ENCODE assay signal across 8 cellular contexts in the genomic region with DNA sequence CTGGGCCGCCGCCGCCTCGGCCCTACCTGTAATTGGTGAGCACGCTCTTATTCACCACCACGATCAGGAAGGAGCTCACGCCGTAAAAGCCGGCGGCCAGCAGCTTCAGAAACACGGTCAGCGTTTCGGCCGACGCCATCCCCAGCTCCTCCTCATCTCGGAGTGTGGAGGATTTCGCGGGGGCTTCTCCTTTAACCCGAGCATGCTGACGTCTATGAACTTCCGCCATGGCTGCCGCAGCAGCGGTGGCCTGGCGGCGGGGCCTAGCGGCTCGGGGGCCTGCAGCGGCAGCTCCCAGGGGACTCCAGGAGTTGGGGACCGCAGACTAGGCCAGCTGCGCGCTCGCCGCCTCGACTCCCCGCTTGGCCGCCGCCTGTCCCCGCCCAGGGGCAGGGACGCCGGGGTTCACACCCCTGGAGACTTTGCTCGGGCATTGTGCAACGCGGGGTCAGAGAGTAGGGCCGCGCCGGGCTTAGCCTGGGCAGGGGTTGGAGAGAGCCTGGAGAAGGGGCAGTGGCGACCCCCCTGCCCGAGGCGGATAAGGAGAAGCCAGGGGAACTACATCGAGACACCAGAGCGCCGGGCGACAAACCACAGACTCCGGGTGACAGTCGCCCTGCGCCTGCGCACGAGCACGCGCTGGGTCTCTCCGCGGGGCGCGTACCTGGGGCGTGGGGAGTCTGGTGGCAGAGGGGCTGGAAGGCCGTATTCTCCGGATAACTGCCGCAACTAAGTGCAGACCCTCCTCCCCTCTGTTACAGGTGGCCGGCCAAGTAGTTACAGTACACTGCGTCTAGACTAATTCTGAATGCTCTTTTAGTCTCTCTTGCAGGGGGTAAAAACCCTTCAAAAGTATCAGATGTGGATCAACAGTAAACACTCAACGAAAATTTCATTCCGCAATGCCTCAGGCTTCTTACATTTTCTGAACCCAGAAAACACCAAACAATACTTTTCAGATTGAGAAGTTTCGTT. TPM values are rescaled to one million over a fixed set of nuclear protein-coding genes. Genes with fewer than 3 reads are reported as not detected.
DNase-seq lines count a peak whose midpoint lies in the region; ATAC-seq, FAIRE-seq and TF ChIP-seq lines count a peak whose summit lies in the region.

TSS of gene SLC35D1 (minus strand) at position 364 of the 975 bp plus-strand sequence. CDS start at position 229, 135 bp downstream.

- 0 out of 2 replicates have a peak, but pooled peaks cover 13% of the 10 kb centered on the region for H4K20me1 ChIP-seq in BLaER1
- peaks cover 3% of the 10 kb centered on the region; the same call in 1 of the 2 replicates for H4K20me1 ChIP-seq in HepG2 (ENCODE audit: insufficient read depth, low read length)

- peak; percentile 67 for FAIRE-seq in HepG2 (lab: Jason Lieb, UNC)

- peak; percentile 66 to 76 for TF ChIP-seq POLR2A in HepG2 (IDR thresholded peaks at IDR 0.05; ENCODE audit: insufficient read depth in 1 of 2, low read depth in 2 of 2, low read length in 2 of 2)

- TF ChIP-seq RAD21 in HepG2 (CRISPR knock-in tag; IDR thresholded peaks at IDR 0.05) = peak; percentile 30; the same call in 1 of the 2 replicates

- H3K36me3 Mint-ChIP-seq in activated CD4-positive, alpha-beta T cell treated with anti-CD3 and anti-CD28 coated beads, Interleukin-2, amount 10 ng/mL, durations not matched to agents 7 days and 5 days (ENCODE audit: low read depth) = peaks cover 13% of the 10 kb centered on the region

- peaks cover 32% of the 10 kb centered on the region for H3K79me2 ChIP-seq in HepG2 (ENCODE audit: insufficient read depth, low read length)

- peak within 1 kb of the TSS; percentile 81 for H3K4me3 Mint-ChIP-seq in activated CD4-positive, alpha-beta T cell treated with anti-CD3 and anti-CD28 coated beads, Interleukin-2, amount 10 ng/mL, durations not matched to agents 7 days and 5 days

- peak within 1 kb of the TSS; percentile 89 for H3K27ac Mint-ChIP-seq in activated CD4-positive, alpha-beta T cell treated with anti-CD3 and anti-CD28 coated beads, Interleukin-2, amount 10 ng/mL, durations not matched to agents 7 days and 5 days

- POLR2A ChIA-PET in activated CD4-positive, alpha-beta T cell treated with anti-CD3 and anti-CD28 coated beads, Interleukin-2, amount 10 ng/mL, durations not matched to agents 7 days and 5 days (lab: Charles Lee) = no interaction called here
- POLR2A ChIA-PET in HepG2 (lab: Yijun Ruan, JAX) = interaction anchor here (1.4 to 1.9 kb wide), 3 partner anchors 124 to 378 kb away, joined by 4 to 20 read pairs (median 5); partner anchors contain the start of genes DNAI4 and MIER1

- no peaks in the 10 kb centered on the region for H3K9me3 ChIP-seq in BLaER1
- no peaks in the 10 kb centered on the region for H3K9me3 ChIP-seq in HepG2 (ENCODE audit: low read length)

- peaks cover 30% of the 10 kb centered on the region for H3K4me1 Mint-ChIP-seq in activated CD4-positive, alpha-beta T cell treated with anti-CD3 and anti-CD28 coated beads, Interleukin-2, amount 10 ng/mL, durations not matched to agents 7 days and 5 days

- H3K36me3 ChIP-seq in BLaER1 (peaks cover 15% of the 10 kb centered on the region), HepG2 (replicated peaks in 1 of 2; ENCODE audit: control insufficient read depth in 1 of 2, insufficient read depth in 2 of 2, low read length in 2 of 2) (peaks cover 0 to 7% of the 10 kb centered on the region in 2 experiments; a peak in 3 of 5 replicates)

- H2AFZ ChIP-seq in HepG2 (ENCODE audit: low read length) = peak within 1 kb of the TSS; percentile 88

- intact Hi-C loops in HepG2 (cut with micrococcal nuclease; ENCODE audit: unreplicated experiment) = loop anchor here (2.0 kb wide), 2 partner anchors 85 to 123 kb away; no protein-coding TSS in a partner anchor

- H3K27ac ChIP-seq in BLaER1 (peak within 1 kb of the TSS; percentile 93), HepG2 (ENCODE audit: extremely low read length, insufficient read depth, low read length) (peak within 1 kb of the TSS; percentile 98)

- peak within 1 kb of the TSS; percentile 88 for H3K4me2 ChIP-seq in BLaER1
- H3K4me2 ChIP-seq in HepG2 (ENCODE audit: low read depth, low read length) = peak within 1 kb of the TSS; percentile 92

- H3K4me1 ChIP-seq in BLaER1 = peaks cover 34% of the 10 kb centered on the region
- peaks cover 42% of the 10 kb centered on the region for H3K4me1 ChIP-seq in HepG2 (ENCODE audit: insufficient read depth, low read length)

- WGBS in HepG2 (ENCODE audit: low lambda C conversion rate) = 1% methylated on average over 19 of the region's 73 CpGs

- peak in 1 of 2 experiments; percentile 61; a peak in 1 of 4 replicates for TF ChIP-seq EP300 in HepG2 (IDR thresholded peaks at IDR 0.05; ENCODE audit: low read depth in 2 of 2, low read length in 2 of 2)
- no peak for TF ChIP-seq EP300 in HepG2 (CRISPR knock-in tag; IDR thresholded peaks at IDR 0.05; ENCODE audit: borderline replicate concordance)

- H3K4me3 ChIP-seq in BLaER1 = peak within 1 kb of the TSS; percentile 91
- H3K4me3 ChIP-seq in HepG2 (replicated peaks in 1 of 3; ENCODE audit: insufficient read depth in 1 of 3, low read depth in 2 of 3, low read length in 3 of 3) = peak within 1 kb of the TSS; percentile 85 to 96 (median 88)

- CTCF ChIA-PET in activated CD4-positive, alpha-beta T cell treated with anti-CD3 and anti-CD28 coated beads, Interleukin-2, amount 10 ng/mL, durations not matched to agents 7 days and 5 days (lab: Charles Lee) = interaction anchor here (0.6 to 1.3 kb wide), 5 partner anchors 9 to 1674 kb away, joined by 3 to 7 read pairs (median 4); no protein-coding TSS in a partner anchor
- CTCF ChIA-PET in HepG2 (lab: Yijun Ruan, JAX; ENCODE audit: low intra/inter-chr PET ratio, low total read pairs) = no interaction called here

- TF ChIP-seq CTCF in HepG2 (CRISPR knock-in tag; IDR thresholded peaks at IDR 0.05) = peak; percentile 40

- in situ Hi-C loops in HepG2 (cut with HindIII; ENCODE audit: extremely low pct_ligation_motif_present, low pct_unique_long_range_greater_than_20kb) = loop anchor here (5.0 kb wide), 1 partner anchor 127 kb away; no protein-coding TSS in a partner anchor

- ATAC-seq in HG03439 (IDR thresholded peaks at IDR 0.05; ENCODE audit: unreplicated experiment) (peak; percentile 82), HepG2 (peak; percentile 90)

- H3K27me3 ChIP-seq in BLaER1 (no peaks in the 10 kb centered on the region), HepG2 (ENCODE audit: control insufficient read depth in 1 of 2, insufficient read depth in 2 of 2, low read length in 2 of 2) (no peaks in the 10 kb centered on the region; a peak in 1 of 5 replicates)

- BruUV-seq in HepG2 (replicated peaks; lab: Mats Ljungman, UMichigan) = TSS peak; percentile 77

- peak; percentile 84 for DNase-seq in GM19238 (ENCODE audit: insufficient read length, low spot score)
- peak; percentile 55 for DNase-seq in NCI-H524 treated with DMSO at 0.1 percent for 48 hours (lab: John Stamatoyannopoulos, UW)
- DNase-seq in activated CD4-positive, alpha-beta T cell treated with anti-CD3 and anti-CD28 coated beads, Interleukin-2, amount 10 ng/mL, durations not matched to agents 7 days and 5 days = peak; percentile 70
- peak; percentile 17 for DNase-seq in cortex of kidney (lab: John Stamatoyannopoulos, UW)
- DNase-seq in HepG2 (ENCODE audit: low spot score) = peak; percentile 86
- peak; percentile 79 for DNase-seq in stimulated activated CD4-positive, alpha-beta T cell treated with anti-CD3 and anti-CD28 coated beads, Interleukin-4, amount 100 ng/mL, for 24 hours

- H3K9me3 Mint-ChIP-seq in activated CD4-positive, alpha-beta T cell treated with anti-CD3 and anti-CD28 coated beads, Interleukin-2, amount 10 ng/mL, durations not matched to agents 7 days and 5 days = no peaks in the 10 kb centered on the region

- H3K27me3 Mint-ChIP-seq in activated CD4-positive, alpha-beta T cell treated with anti-CD3 and anti-CD28 coated beads, Interleukin-2, amount 10 ng/mL, durations not matched to agents 7 days and 5 days = peaks cover 6% of the 10 kb centered on the region

- H3K9ac ChIP-seq in BLaER1 (peak within 1 kb of the TSS; percentile 92), HepG2 (ENCODE audit: insufficient read depth, low read depth, low read length) (peak within 1 kb of the TSS; percentile 96)

TF ChIP-seq in HepG2, 621 proteins besides CTCF, POLR2A, EP300 and RAD21 (continues in another document):
- TF ChIP-seq ZNF124 (CRISPR knock-in tag; IDR thresholded peaks at IDR 0.05) = peak; percentile 28; the same call in 1 of the 2 replicates
- no peak for TF ChIP-seq SMARCC2 (IDR thresholded peaks at IDR 0.05)
- TF ChIP-seq ZNF598 (CRISPR knock-in tag; IDR thresholded peaks at IDR 0.05; ENCODE audit: borderline replicate concordance) = 0 out of 2 replicates have a peak, but pooled peaks have one; percentile 71
- no peak; the same call in 1 of the 2 replicates for TF ChIP-seq TEAD2 (CRISPR knock-in tag; IDR thresholded peaks at IDR 0.05)
- TF ChIP-seq ZBTB7A (CRISPR knock-in tag; IDR thresholded peaks at IDR 0.05) = peak; percentile 97
- TF ChIP-seq SP4 (CRISPR knock-in tag; IDR thresholded peaks at IDR 0.05) = peak; percentile 87

RNA-seq across cellular contexts. Expression of gene SLC35D1, which starts in this region (rescaled TPM):
- total RNA-seq in activated CD4-positive, alpha-beta T cell treated with anti-CD3 and anti-CD28 coated beads, Interleukin-2, amount 10 ng/mL, durations not matched to agents 7 days and 5 days = 10 to 100 TPM; 11.4 to 12.5 TPM
- 30.6 and 41.5 TPM in 2 replicates for total RNA-seq in HepG2 (2016; rRNA removed; fragmentation: Illumina TruSeq; extraction: Trizol)
- total RNA-seq in HepG2 (2016; cell fraction: cytosol; rRNA removed; fragmentation: Illumina TruSeq; extraction: Trizol; ENCODE audit: low read depth) = 2.9 and 3.0 TPM in 2 replicates
- 29.9 and 41.4 TPM in 2 replicates for total RNA-seq in HepG2 (2016; cell fraction: insoluble cytoplasmic fraction; rRNA removed; fragmentation: Illumina TruSeq; extraction: Trizol)
- 13.4 and 16.1 TPM in 2 replicates for total RNA-seq in HepG2 (2016; cell fraction: membrane; rRNA removed; fragmentation: Illumina TruSeq; extraction: Trizol)
- 48.7 and 57.0 TPM in 2 replicates for total RNA-seq in HepG2 (2016; cell fraction: nucleus; rRNA removed; fragmentation: Illumina TruSeq; extraction: Trizol)
- 10.1 and 12.4 TPM in 2 replicates for polyA plus RNA-seq in HepG2 (2011; rRNA removed)
- polyA plus RNA-seq in HepG2 (2011; cell fraction: cytosol; rRNA removed) = 7.3 and 12.6 TPM in 2 replicates
- polyA plus RNA-seq in HepG2 (2011; cell fraction: nucleus; rRNA removed) = 8.6 and 11.3 TPM in 2 replicates
- polyA plus RNA-seq in HepG2 (2012) = 9.1 and 11.5 TPM in 2 replicates
- polyA plus RNA-seq in HepG2 (2016; cell fraction: cytosol; fragmentation: Illumina TruSeq; extraction: Trizol; ENCODE audit: low read depth) = 1.6 and 1.7 TPM in 2 replicates
- polyA plus RNA-seq in HepG2 (2016; cell fraction: insoluble cytoplasmic fraction; fragmentation: Illumina TruSeq; extraction: Trizol; ENCODE audit: low read depth) = 18.8 and 18.9 TPM in 2 replicates
- 5.4 and 5.9 TPM in 2 replicates for polyA plus RNA-seq in HepG2 (2016; cell fraction: membrane; fragmentation: Illumina TruSeq; extraction: Trizol; ENCODE audit: low read depth)
- 33.7 and 34.0 TPM in 2 replicates for polyA plus RNA-seq in HepG2 (2016; cell fraction: nucleus; fragmentation: Illumina TruSeq; extraction: Trizol; ENCODE audit: insufficient read depth, low read depth)
- polyA minus RNA-seq in HepG2 (2011; rRNA and poly(A)+ RNA removed; ENCODE audit: low replicate concordance) = 13.8 and 25.4 TPM in 2 replicates
- polyA minus RNA-seq in HepG2 (2011; cell fraction: cytosol; rRNA and poly(A)+ RNA removed) = 16.4 and 16.8 TPM in 2 replicates
- 35.3 and 36.4 TPM in 2 replicates for polyA minus RNA-seq in HepG2 (2011; cell fraction: nucleus; rRNA and poly(A)+ RNA removed)

Comparison
In these comparisons a context has a peak if more than half of its experiments do, and no peak if none do; other contexts are left out.
1. Peak in every context shown above with its lines: DNase-seq, ATAC-seq, H3K4me3 ChIP-seq and H3K27ac ChIP-seq.
2. DNase-seq: peak in every context shown above with its lines; median percentile 86 in HepG2; 84 in GM19238; 79 in stimulated activated CD4-positive, alpha-beta T cell treated with anti-CD3 and anti-CD28 coated beads, Interleukin-4, amount 100 ng/mL, for 24 hours; 70 in activated CD4-positive, alpha-beta T cell treated with anti-CD3 and anti-CD28 coated beads, Interleukin-2, amount 10 ng/mL, durations not matched to agents 7 days and 5 days; 55 in NCI-H524 treated with DMSO at 0.1 percent for 48 hours; 17 in cortex of kidney.